ENCODE assay signal across 8 cellular contexts in genomic region chr14:51989293-51990234, GRCh38. TPM values are rescaled to one million over a fixed set of nuclear protein-coding genes. Genes with fewer than 3 reads are reported as not detected.
A peak's percentile ranks its signal among the peaks of the same experiment; 100 is the strongest.
DNase-seq lines count a peak whose midpoint lies in the region; ATAC-seq and TF ChIP-seq lines count a peak whose summit lies in the region.

TSS of gene RTRAF (plus strand) at chr14:51989546. CDS start at chr14:51989640, 94 bp downstream.

- intact Hi-C loops in T-helper 2 cell treated with Interferon-gamma antibody and Interleukin-4, amounts not matched to agents 100 ng/mL and 5 ng/mL, for 36 hours (cut with micrococcal nuclease): loop anchor here (1.0 to 10.0 kb wide), 4 partner anchors 135 to 563 kb away; partner anchors contain the start of genes FRMD6, GPR137C and TXNDC16
- intact Hi-C loops in vagina (cut with DNase I): no loop called here

- H3K9me3 ChIP-seq in right atrium auricular region (no peaks in the 10 kb centered on the region), vagina (no peaks in the 10 kb centered on the region)

- H3K27ac ChIP-seq in right atrium auricular region (peak within 1 kb of the TSS; percentile 83 to 92), vagina (peak within 1 kb of the TSS; percentile 66)

- H3K27me3 ChIP-seq in right atrium auricular region: no peaks in the 10 kb centered on the region
- no peaks in the 10 kb centered on the region for H3K27me3 ChIP-seq in vagina

- H3K4me1 ChIP-seq in right atrium auricular region: peaks cover 0 to 34% of the 10 kb centered on the region in 2 donors
- peaks cover 19% of the 10 kb centered on the region for H3K4me1 ChIP-seq in vagina

- peak in 1 of 2 donors; percentile 60 for TF ChIP-seq POLR2A in vagina (IDR thresholded peaks at IDR 0.05)

- DNase-seq in NCI-H1694 treated with DMSO at 0.1 percent for 48 hours (lab: John Stamatoyannopoulos, UW) (peak; percentile 91), anterior cingulate cortex (lab: John Stamatoyannopoulos, UW) (peak; percentile 30 to 96 (median 89)), right atrium auricular region (ENCODE audit: low spot score) (peak; percentile 91), putamen (ENCODE audit: low spot score) (peak; percentile 93), vagina (ENCODE audit: extremely low spot score in 2 of 2) (no peak)

- H3K4me3 ChIP-seq in right atrium auricular region (peak within 1 kb of the TSS; percentile 89 to 99), vagina (peak within 1 kb of the TSS; percentile 82 to 86)

- TF ChIP-seq CTCF in right atrium auricular region (IDR thresholded peaks at IDR 0.05) (no peak), vagina (IDR thresholded peaks at IDR 0.05) (no peak)

- H3K36me3 ChIP-seq in right atrium auricular region (peaks cover 30% of the 10 kb centered on the region), vagina (peaks cover 0 to 28% of the 10 kb centered on the region in 2 donors)

- peak; percentile 95 for ATAC-seq in GM18498 (IDR thresholded peaks at IDR 0.05; ENCODE audit: unreplicated experiment)
- ATAC-seq in HG02885 (IDR thresholded peaks at IDR 0.05; ENCODE audit: poor library complexity, unreplicated experiment): peak; percentile 94

RNA-seq across cellular contexts. Expression of gene RTRAF, which starts in this region (rescaled TPM):
- 179 and 182 TPM in 2 replicates for total RNA-seq in T-helper 2 cell treated with Interferon-gamma antibody and Interleukin-4, amounts not matched to agents 100 ng/mL and 5 ng/mL, for 36 hours
- 10 to 100 TPM; 75.4 to 80.7 TPM for total RNA-seq in right atrium auricular region
- total RNA-seq in vagina: 35.4 TPM

Comparison
In these comparisons a context has a peak if more than half of its experiments do, and no peak if none do; other contexts are left out.
1. DNase-seq: peak in NCI-H1694 treated with DMSO at 0.1 percent for 48 hours (single experiment), anterior cingulate cortex (58 of 58), right atrium auricular region (single experiment) and putamen (single experiment); none in vagina (0 of 2).